Comparison of ENCODE assay signal across 8 cellular contexts in genomic region chr1:24929091-24929875, GRCh38. TPM values are rescaled to one million over a fixed set of nuclear protein-coding genes. Genes with fewer than 3 reads are reported as not detected.
DNase-seq lines count a peak whose midpoint lies in the region; ATAC-seq and TF ChIP-seq lines count a peak whose summit lies in the region.

No MANE protein-coding gene starts in this region.

- no peaks in the 10 kb centered on the region for H3K27me3 Mint-ChIP-seq in T-helper 17 cell

- H3K27me3 ChIP-seq in mammary epithelial cell (ENCODE audit: insufficient read depth, low read length) = peaks cover 22% of the 10 kb centered on the region
- H3K27me3 ChIP-seq in muscle layer of duodenum (ENCODE audit: low read depth, low read length) = peaks cover 85% of the 10 kb centered on the region
- H3K27me3 ChIP-seq in aorta (ENCODE audit: control insufficient read depth in 1 of 2, insufficient read depth in 2 of 2, low read length in 1 of 2) = no peaks in the 10 kb centered on the region

- H3K27ac Mint-ChIP-seq in T-helper 17 cell = peak overlapping the region; percentile 100

- peak overlapping the region in 2 of 3 experiments; percentile 25 to 27 for H3K4me3 ChIP-seq in mammary epithelial cell (replicated peaks in 1 of 3; ENCODE audit: insufficient read depth in 1 of 3, low read depth in 2 of 3, low read length in 3 of 3)
- H3K4me3 ChIP-seq in muscle layer of duodenum (ENCODE audit: low read depth in 1 of 2, low read length in 2 of 2) = peak overlapping the region; percentile 32 to 45
- H3K4me3 ChIP-seq in aorta (ENCODE audit: low read length in 2 of 2) = peak overlapping the region in 1 of 2 donors; percentile 31

- H3K9me3 ChIP-seq in T-helper 17 cell (ENCODE audit: control insufficient read depth, low read length, poor library complexity, severe bottlenecking) (no peaks in the 10 kb centered on the region), mammary epithelial cell (replicated peaks; ENCODE audit: insufficient read depth, low read length) (no peaks in the 10 kb centered on the region), muscle layer of duodenum (ENCODE audit: control insufficient read depth in 1 of 2, low read length in 2 of 2) (no peaks in the 10 kb centered on the region), aorta (ENCODE audit: control insufficient read depth, low read length) (no peaks in the 10 kb centered on the region)

- H3K79me2 ChIP-seq in mammary epithelial cell (ENCODE audit: insufficient read depth, low read length) = no peaks in the 10 kb centered on the region

- H3K4me1 ChIP-seq in mammary epithelial cell (ENCODE audit: insufficient read depth, low read length) (peaks cover 9% of the 10 kb centered on the region), muscle layer of duodenum (ENCODE audit: control insufficient read depth in 1 of 2, insufficient read depth in 2 of 2, low read length in 2 of 2) (peaks cover 3 to 26% of the 10 kb centered on the region in 2 donors), aorta (ENCODE audit: control insufficient read depth in 1 of 2, insufficient read depth in 2 of 2, low read length in 2 of 2) (no peaks in the 10 kb centered on the region)

- H3K36me3 ChIP-seq in mammary epithelial cell (ENCODE audit: insufficient read depth, low read length) (no peaks in the 10 kb centered on the region), muscle layer of duodenum (ENCODE audit: control insufficient read depth in 1 of 2, insufficient read depth in 2 of 2, low read length in 2 of 2) (no peaks in the 10 kb centered on the region), aorta (ENCODE audit: control insufficient read depth in 1 of 2, insufficient read depth in 2 of 2, low read length in 1 of 2) (no peaks in the 10 kb centered on the region)

- peak; percentile 14 for ATAC-seq in HG03097 (IDR thresholded peaks at IDR 0.05; ENCODE audit: low FRiP score, unreplicated experiment)
- peak; percentile 3 for ATAC-seq in T-helper 17 cell
- no peak for ATAC-seq in aorta (ENCODE audit: low FRiP score)

- peaks cover 6% of the 10 kb centered on the region for H3K36me3 Mint-ChIP-seq in T-helper 17 cell (ENCODE audit: low read depth)

- no peak overlapping the region for H3K9ac ChIP-seq in mammary epithelial cell (ENCODE audit: insufficient read depth, low read length)

- no peaks in the 10 kb centered on the region for H4K20me1 ChIP-seq in mammary epithelial cell (ENCODE audit: insufficient read depth, low read length)

- no peak overlapping the region for H3K27ac ChIP-seq in mammary epithelial cell (ENCODE audit: insufficient read depth, low read depth, low read length)
- no peak overlapping the region for H3K27ac ChIP-seq in muscle layer of duodenum (ENCODE audit: low read length)
- H3K27ac ChIP-seq in aorta (ENCODE audit: low read depth in 1 of 2, low read length in 2 of 2) = no peak overlapping the region

- dilution Hi-C loops in mammary epithelial cell (cut with HindIII; ENCODE audit: low sequenced_read_pairs) = loop anchor here (10.0 to 25.0 kb wide), 2 partner anchors 56 to 283 kb away; no protein-coding TSS in a partner anchor

- WGBS in mammary epithelial cell (ENCODE audit: low coverage, missing lambda C conversion rate) = 3% methylated on average over 25 of the region's 91 CpGs
- WGBS in aorta, 2 donors = 5 to 8% methylated on average over 76 to 91 of the region's 91 CpGs

- no TSS peak for BruUV-seq in mammary epithelial cell (replicated peaks; lab: Mats Ljungman, UMichigan)

- intact Hi-C loops in mammary epithelial cell (cut with micrococcal nuclease) = loop anchor here (5.0 kb wide), 1 partner anchor 82 kb away; no protein-coding TSS in a partner anchor
- intact Hi-C loops in aorta (cut with DNase I) = no loop called here

- CTCF ChIA-PET in mammary epithelial cell (lab: Charles Lee; ENCODE audit: low non-redundant PET) = no interaction called here

- no peak for TF ChIP-seq CTCF in mammary epithelial cell (conservative IDR thresholded peaks at IDR 0.05 in 1 of 2, IDR thresholded peaks at IDR 0.05 in 1 of 2; ENCODE audit: extremely low read depth in 1 of 2, insufficient read depth in 1 of 2, low read depth in 1 of 2, low read length in 2 of 2)

- H2AFZ ChIP-seq in mammary epithelial cell (ENCODE audit: low read depth, low read length) = peak overlapping the region; percentile 45

- peak overlapping the region; percentile 66 for H3K4me2 ChIP-seq in mammary epithelial cell (ENCODE audit: insufficient read depth, low read depth, low read length)

- H3K4me3 Mint-ChIP-seq in T-helper 17 cell = peak overlapping the region; percentile 96

- peak; percentile 62 for DNase-seq in DMS53 (lab: John Stamatoyannopoulos, UW)
- DNase-seq in DMS53 treated with DMSO at 0.1 percent for 48 hours (lab: John Stamatoyannopoulos, UW; ENCODE audit: unreplicated experiment) = no peak
- DNase-seq in T-helper 17 cell = peak; percentile 40 to 50 (median 46)
- DNase-seq in mammary epithelial cell = peak; percentile 21
- DNase-seq in aorta = peak; percentile 64 to 77
- no peak for DNase-seq in LoVo (ENCODE audit: low spot score)

- H3K4me1 Mint-ChIP-seq in T-helper 17 cell = peaks cover 38% of the 10 kb centered on the region

- in situ Hi-C loops in mammary epithelial cell (cut with MboI; ENCODE audit: low sequenced_read_pairs in 2 of 2) = loop anchor here in 1 of 2 donors (25.0 kb wide), 1 partner anchor 283 kb away; no protein-coding TSS in a partner anchor

RNA-seq across cellular contexts. Expression of gene RUNX3, which starts 0.8 kb away (rescaled TPM):
- total RNA-seq in T-helper 17 cell = 100 to 1,000 TPM; 186 to 243 TPM
- 1 to 10 TPM in 1 of 2 donors, under 1 TPM in 1; 0.42 to 2.8 TPM for total RNA-seq in mammary epithelial cell
- polyA plus RNA-seq in mammary epithelial cell = 0.59 TPM
- 2.0 TPM for polyA minus RNA-seq in mammary epithelial cell
- 1 to 10 TPM; 2.9 to 4.4 TPM for total RNA-seq in aorta
- 1 to 10 TPM; 1.1 to 1.3 TPM for polyA plus RNA-seq in aorta

Comparison
In these comparisons a context has a peak if more than half of its experiments do, and no peak if none do; other contexts are left out.
1. DNase-seq: peak in DMS53 (single experiment), T-helper 17 cell (3 of 3), mammary epithelial cell (single experiment) and aorta (2 of 2); none in DMS53 treated with DMSO at 0.1 percent for 48 hours (single experiment) and LoVo (single experiment).
2. RNA of gene RUNX3, which starts 0.8 kb away (total RNA-seq): 186 to 243 TPM in T-helper 17 cell; 2.9 to 4.4 TPM in aorta and 0.42 to 2.8 TPM in mammary epithelial cell; every median in the first group is over 10 times any median in the second.